In genomic region chr16:84072014-84072413, GRCh38 we compare ENCODE assay signal across 1 cellular context.
TF ChIP-seq lines count a peak whose summit lies in the region.

No MANE protein-coding gene starts in this region.

TF ChIP-seq in endothelial cell of umbilical vein, 7 proteins besides CTCF, POLR2A, EP300 and RAD21:
- TF ChIP-seq EZH2 (IDR thresholded peaks at IDR 0.05; ENCODE audit: borderline replicate concordance, low read depth, low read length, severe bottlenecking) = no peak
- peak; percentile 37 for TF ChIP-seq MAX (IDR thresholded peaks at IDR 0.05; ENCODE audit: insufficient read depth, insufficient read length)
- TF ChIP-seq MYC (IDR thresholded peaks at IDR 0.05; ENCODE audit: low read depth, low read length) = peak; percentile 88
- TF ChIP-seq JUN (IDR thresholded peaks at IDR 0.05; ENCODE audit: borderline replicate concordance, insufficient read depth, insufficient read length, low read depth) = no peak
- peak; percentile 72 for TF ChIP-seq POLR2AphosphoS5 (IDR thresholded peaks at IDR 0.05; ENCODE audit: insufficient read depth, low read depth, low read length)
